In the genomic region with DNA sequence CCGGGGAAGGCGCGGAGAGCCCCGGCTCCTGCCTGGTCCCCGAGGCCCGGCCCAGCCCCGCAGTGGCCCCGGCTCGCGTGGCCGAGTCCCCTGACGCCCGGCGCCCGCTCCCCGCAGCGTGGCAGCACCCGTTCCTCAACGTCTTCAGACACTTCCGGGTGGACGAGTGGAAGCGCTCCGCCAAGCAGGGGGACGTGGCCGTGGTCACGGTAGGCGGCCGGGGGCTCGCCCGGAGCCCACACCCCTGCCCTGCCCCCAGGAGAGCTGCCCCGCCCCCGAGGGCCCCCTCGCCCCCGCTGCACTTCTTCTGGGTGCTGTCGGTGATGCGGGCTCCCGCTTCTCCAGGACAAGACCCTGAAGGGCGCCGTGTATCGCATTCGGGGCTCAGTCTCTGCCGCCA, we compare ENCODE assay signal across 8 cellular contexts. TPM values are rescaled to one million over a fixed set of nuclear protein-coding genes. Genes with fewer than 3 reads are reported as not detected.
DNase-seq lines count a peak whose midpoint lies in the region; ATAC-seq and TF ChIP-seq lines count a peak whose summit lies in the region.

No MANE protein-coding gene starts in this region.

- TF ChIP-seq CTCF in DND-41 (IDR thresholded peaks at IDR 0.05; ENCODE audit: borderline replicate concordance, extremely low read depth, low read length, poor library complexity, severe bottlenecking) (no peak), RWPE2 (IDR thresholded peaks at IDR 0.05; ENCODE audit: poor library complexity, severe bottlenecking) (no peak), parathyroid adenoma (IDR thresholded peaks at IDR 0.05) (no peak)

- H3K9me3 ChIP-seq in DND-41 (ENCODE audit: insufficient read depth, low read length, severe bottlenecking) (no peaks in the 10 kb centered on the region), HAP-1 (no peaks in the 10 kb centered on the region), RWPE2 (ENCODE audit: severe bottlenecking) (no peaks in the 10 kb centered on the region), esophagus (ENCODE audit: control insufficient read depth in 2 of 2, insufficient read depth in 1 of 2, low read depth in 1 of 2, low read length in 1 of 2) (no peaks in the 10 kb centered on the region), parathyroid adenoma (ENCODE audit: control insufficient read depth, low read length) (no peaks in the 10 kb centered on the region)

- DNase-seq in DND-41 (peak; percentile 41), HAP-1 (ENCODE audit: low spot score in 2 of 2) (peak in 1 of 2 experiments; percentile 45), RWPE2 (ENCODE audit: low spot score) (no peak), UCSD-AML1 (lab: John Stamatoyannopoulos, UW; ENCODE audit: unreplicated experiment) (no peak), GDM1 (lab: John Stamatoyannopoulos, UW) (no peak), NCI-H2171 treated with DMSO at 0.1 percent for 48 hours (lab: John Stamatoyannopoulos, UW) (no peak)

- no peaks in the 10 kb centered on the region for H3K27me3 ChIP-seq in DND-41 (ENCODE audit: insufficient read depth, low read length, poor library complexity)
- H3K27me3 ChIP-seq in HAP-1 (ENCODE audit: low read depth), result no peaks in the 10 kb centered on the region
- H3K27me3 ChIP-seq in RWPE2 (ENCODE audit: insufficient read depth, poor library complexity, severe bottlenecking), result no peaks in the 10 kb centered on the region
- no peaks in the 10 kb centered on the region for H3K27me3 ChIP-seq in esophagus (ENCODE audit: control insufficient read depth in 1 of 2, insufficient read depth in 2 of 2, low read length in 2 of 2)
- H3K27me3 ChIP-seq in parathyroid adenoma (ENCODE audit: control insufficient read depth, insufficient read depth, low read length), result no peaks in the 10 kb centered on the region

- peak overlapping the region; percentile 92 for H3K4me2 ChIP-seq in DND-41 (ENCODE audit: insufficient read depth, low read length)
- peak overlapping the region; percentile 85 for H3K4me2 ChIP-seq in parathyroid adenoma (ENCODE audit: low read length)

- H3K79me2 ChIP-seq in DND-41 (ENCODE audit: insufficient read depth, low read length) (peaks cover 38% of the 10 kb centered on the region), parathyroid adenoma (peaks cover 14% of the 10 kb centered on the region)

- H3K4me1 ChIP-seq in DND-41 (ENCODE audit: insufficient read depth, low read length) (peaks cover 29% of the 10 kb centered on the region), HAP-1 (peaks cover 13% of the 10 kb centered on the region), RWPE2 (ENCODE audit: insufficient read depth, poor library complexity, severe bottlenecking) (peaks cover 18% of the 10 kb centered on the region), esophagus (ENCODE audit: control insufficient read depth in 2 of 2, insufficient read depth in 2 of 2, low read length in 1 of 2) (peaks cover 15 to 19% of the 10 kb centered on the region in 2 donors), parathyroid adenoma (peaks cover 34% of the 10 kb centered on the region)

- in situ Hi-C loops in HAP-1 (cut with MboI; ENCODE audit: low sequenced_read_pairs), result no loop called here

- H3K4me3 ChIP-seq in DND-41 (ENCODE audit: low read depth in 1 of 2, low read length in 2 of 2) (peak overlapping the region; percentile 45 to 84; a peak in 3 of 4 replicates), HAP-1 (peak overlapping the region; percentile 47), RWPE2 (ENCODE audit: severe bottlenecking) (peak overlapping the region; percentile 70), esophagus (ENCODE audit: low read depth in 1 of 2, low read length in 2 of 2) (peak overlapping the region; percentile 62 to 83), parathyroid adenoma (ENCODE audit: low read depth, low read length) (peak overlapping the region; percentile 53)

- H4K20me1 ChIP-seq in DND-41 (ENCODE audit: insufficient read depth, low read length), result 0 out of 2 replicates have a peak, but pooled peaks cover 3% of the 10 kb centered on the region

- peak; percentile 23 for ATAC-seq in DND-41 (ENCODE audit: insufficient read depth, low read depth)
- ATAC-seq in RWPE2 (ENCODE audit: low read depth), result no peak

- 3 to 5% methylated on average over 32 to 42 of the region's 42 CpGs for WGBS in esophagus, 2 donors

- H2AFZ ChIP-seq in DND-41 (ENCODE audit: low read depth, low read length) (peak overlapping the region; percentile 78), parathyroid adenoma (peak overlapping the region; percentile 82)

- H3K27ac ChIP-seq in DND-41 (ENCODE audit: low read length) (peak overlapping the region; percentile 65), RWPE2 (ENCODE audit: poor library complexity, severe bottlenecking) (peak overlapping the region; percentile 79), esophagus (ENCODE audit: low read depth in 2 of 2, low read length in 1 of 2) (no peak overlapping the region), parathyroid adenoma (no peak overlapping the region)

- H3K36me3 ChIP-seq in DND-41 (ENCODE audit: insufficient read depth, low read length) (peaks cover 38% of the 10 kb centered on the region), HAP-1 (replicated peaks) (peaks cover 21% of the 10 kb centered on the region), RWPE2 (ENCODE audit: low read depth) (peaks cover 9% of the 10 kb centered on the region; the same call in 1 of the 2 replicates), esophagus (ENCODE audit: control insufficient read depth in 2 of 2, insufficient read depth in 2 of 2, low read length in 1 of 2) (peaks cover 0 to 5% of the 10 kb centered on the region in 2 donors), parathyroid adenoma (ENCODE audit: control insufficient read depth, insufficient read depth, low read length) (no peaks in the 10 kb centered on the region)

- peak overlapping the region; percentile 87 for H3K9ac ChIP-seq in DND-41 (ENCODE audit: low read depth, low read length)
- peak overlapping the region; percentile 57 for H3K9ac ChIP-seq in parathyroid adenoma

RNA-seq across cellular contexts. Expression of a gene that starts 0.5 kb away (rescaled TPM):
- polyA plus RNA-seq in esophagus, result 10 to 100 TPM; 19.5 to 45.3 TPM

RNA-seq across cellular contexts. Expression of a gene that starts 8.0 kb away (rescaled TPM):
- polyA plus RNA-seq in esophagus, result 10 to 100 TPM; 23.9 to 31.4 TPM

RNA-seq across cellular contexts. Expression of a gene that starts 13.5 kb away (rescaled TPM):
- 10 to 100 TPM; 73.2 to 94.3 TPM for polyA plus RNA-seq in esophagus

RNA-seq across cellular contexts. Expression of a gene that starts 18.3 kb away (rescaled TPM):
- 100 to 1,000 TPM in 1 of 2 donors, 10 to 100 TPM in 1; 87.1 to 152 TPM for polyA plus RNA-seq in esophagus

RNA-seq across cellular contexts. Expression of a gene that starts 18.9 kb away (rescaled TPM):
- polyA plus RNA-seq in esophagus, result 1 to 10 TPM in 1 of 2 donors, under 1 TPM in 1; 0.11 to 1.5 TPM

Comparison
In these comparisons a context has a peak if more than half of its experiments do, and no peak if none do; other contexts are left out.
1. H3K27ac ChIP-seq: peak in DND-41 (single experiment) and RWPE2 (single experiment); none in esophagus (0 of 2) and parathyroid adenoma (single experiment).
2. Peak in every context shown above with its lines, with median percentiles within 50 percentile points of each other: H3K4me3 ChIP-seq.